ENCODE assay signal across 9 cellular contexts in genomic region chr15:85800460-85801123, GRCh38. TPM values are rescaled to one million over a fixed set of nuclear protein-coding genes. Genes with fewer than 3 reads are reported as not detected.
DNase-seq lines count a peak whose midpoint lies in the region; ATAC-seq, FAIRE-seq and TF ChIP-seq lines count a peak whose summit lies in the region.
"Had no signal": no experiment of that assay in that cellular context is flagged by ENCODE, and none has a peak within 500 bp of the region (broad histone marks: within the 10 kb centered on the region; RNA-seq: fewer than 3 reads in every experiment).

No MANE protein-coding gene starts in this region.

- H3K36me3 ChIP-seq in HepG2 (replicated peaks in 1 of 2; ENCODE audit: control insufficient read depth in 1 of 2, insufficient read depth in 2 of 2, low read length in 2 of 2) = no peaks in the 10 kb centered on the region

- intact Hi-C loops in HepG2 (cut with micrococcal nuclease; ENCODE audit: unreplicated experiment) = loop anchor here (1.0 kb wide), 1 partner anchor 70 kb away; no protein-coding TSS in a partner anchor

- ATAC-seq in HepG2 (peak; percentile 98), GM21786 (IDR thresholded peaks at IDR 0.05; ENCODE audit: unreplicated experiment) (no peak), GM18520 (IDR thresholded peaks at IDR 0.05; ENCODE audit: unreplicated experiment) (no peak)

- CTCF ChIA-PET in HepG2 (lab: Yijun Ruan, JAX; ENCODE audit: low intra/inter-chr PET ratio, low total read pairs) = interaction anchor here (1.3 kb wide), 1 partner anchor 40 kb away, joined by 4 read pairs; no protein-coding TSS in a partner anchor

- no peak overlapping the region for H3K27ac ChIP-seq in HepG2 (ENCODE audit: extremely low read length, insufficient read depth, low read length)

- H3K9me3 ChIP-seq in HepG2 (ENCODE audit: low read length) = no peaks in the 10 kb centered on the region

- no peak overlapping the region for H3K4me3 ChIP-seq in astrocyte of the cerebellum (ENCODE audit: low read depth, low read length)
- no peak overlapping the region for H3K4me3 ChIP-seq in HepG2 (replicated peaks in 1 of 3; ENCODE audit: insufficient read depth in 1 of 3, low read depth in 2 of 3, low read length in 3 of 3)

- H3K4me1 ChIP-seq in HepG2 (ENCODE audit: insufficient read depth, low read length) = peaks cover 15% of the 10 kb centered on the region

- TF ChIP-seq EP300 in HepG2 (IDR thresholded peaks at IDR 0.05; ENCODE audit: low read depth in 2 of 2, low read length in 2 of 2) (no peak), HepG2 (CRISPR knock-in tag; IDR thresholded peaks at IDR 0.05; ENCODE audit: borderline replicate concordance) (no peak)

- H4K20me1 ChIP-seq in HepG2 (ENCODE audit: insufficient read depth, low read length) = no peaks in the 10 kb centered on the region

- TF ChIP-seq POLR2A in HepG2 (IDR thresholded peaks at IDR 0.05; ENCODE audit: insufficient read depth in 1 of 2, low read depth in 2 of 2, low read length in 2 of 2) = no peak

- H3K79me2 ChIP-seq in HepG2 (ENCODE audit: insufficient read depth, low read length) = no peaks in the 10 kb centered on the region

- in situ Hi-C loops in astrocyte of the cerebellum (cut with HindIII; ENCODE audit: low sequenced_read_pairs) (no loop called here), HepG2 (cut with HindIII; ENCODE audit: extremely low pct_ligation_motif_present, low pct_unique_long_range_greater_than_20kb) (no loop called here)

- peak; percentile 60; the same call in 1 of the 2 replicates for TF ChIP-seq RAD21 in HepG2 (CRISPR knock-in tag; IDR thresholded peaks at IDR 0.05)

- no peak for TF ChIP-seq CTCF in astrocyte of the cerebellum (IDR thresholded peaks at IDR 0.05; ENCODE audit: low read depth, low read length, missing control alignments)
- peak; percentile 77 for TF ChIP-seq CTCF in HepG2 (CRISPR knock-in tag; IDR thresholded peaks at IDR 0.05)

- H2AFZ ChIP-seq in HepG2 (ENCODE audit: low read length) = no peak overlapping the region

- peak overlapping the region; percentile 52; the same call in 1 of the 2 replicates for H3K4me2 ChIP-seq in HepG2 (ENCODE audit: low read depth, low read length)

- DNase-seq in DMS53 (lab: John Stamatoyannopoulos, UW) (peak; percentile 95), NCI-H2081 treated with DMSO at 0.1 percent for 48 hours (lab: John Stamatoyannopoulos, UW) (peak; percentile 38), astrocyte of the cerebellum (ENCODE audit: low read depth) (peak; percentile 36), HepG2 (ENCODE audit: low spot score) (peak; percentile 78), cerebellar nuclear complex (lab: John Stamatoyannopoulos, UW) (no peak)
- DNase-seq in activated CD4-positive, alpha-beta T cell treated with anti-CD3 and anti-CD28 coated beads, Interleukin-2, amount 50 U/mL, for 1 hour = no peak
- DNase-seq: stimulated activated CD4-positive, alpha-beta T cell treated with anti-CD3 and anti-CD28 coated beads, Interleukin-4, amount 100 ng/mL, for 4 hours had no signal

- no TSS peak for BruUV-seq in HepG2 (replicated peaks; lab: Mats Ljungman, UMichigan)

- no peak overlapping the region for H3K9ac ChIP-seq in HepG2 (ENCODE audit: insufficient read depth, low read depth, low read length)

- WGBS in HepG2 (ENCODE audit: low lambda C conversion rate) = 33% methylated on average over 9 of the region's 9 CpGs

- peak; percentile 23 for FAIRE-seq in HepG2 (lab: Jason Lieb, UNC)

- POLR2A ChIA-PET in HepG2 (lab: Yijun Ruan, JAX) = interaction anchor here (1.0 kb wide), 2 partner anchors 15 to 40 kb away, joined by 3 read pairs; no protein-coding TSS in a partner anchor

- no peaks in the 10 kb centered on the region; a peak in 1 of 5 replicates for H3K27me3 ChIP-seq in HepG2 (ENCODE audit: control insufficient read depth in 1 of 2, insufficient read depth in 2 of 2, low read length in 2 of 2)

TF ChIP-seq in HepG2, 621 proteins besides CTCF, POLR2A, EP300 and RAD21 (continues in another document):
- TF ChIP-seq NR2F6 (IDR thresholded peaks at IDR 0.05) (no peak), NR2F6 (CRISPR knock-in tag; IDR thresholded peaks at IDR 0.05) (peak; percentile 72; the same call in 1 of the 2 replicates), ATF7-NPFF (CRISPR knock-in tag; IDR thresholded peaks at IDR 0.05; ENCODE audit: low read depth) (no peak), ZNF143 (CRISPR knock-in tag; IDR thresholded peaks at IDR 0.05) (no peak), PITX1 (CRISPR knock-in tag; IDR thresholded peaks at IDR 0.05) (peak; percentile 89), HNRNPLL (IDR thresholded peaks at IDR 0.05; ENCODE audit: low read depth, low read length, poor library complexity, severe bottlenecking) (no peak), AFF4 (CRISPR knock-in tag; IDR thresholded peaks at IDR 0.05) (no peak), HDAC1 (CRISPR knock-in tag; IDR thresholded peaks at IDR 0.05) (0 out of 2 replicates have a peak, but pooled peaks have one; percentile 19)
- TF ChIP-seq, protein P1, sequence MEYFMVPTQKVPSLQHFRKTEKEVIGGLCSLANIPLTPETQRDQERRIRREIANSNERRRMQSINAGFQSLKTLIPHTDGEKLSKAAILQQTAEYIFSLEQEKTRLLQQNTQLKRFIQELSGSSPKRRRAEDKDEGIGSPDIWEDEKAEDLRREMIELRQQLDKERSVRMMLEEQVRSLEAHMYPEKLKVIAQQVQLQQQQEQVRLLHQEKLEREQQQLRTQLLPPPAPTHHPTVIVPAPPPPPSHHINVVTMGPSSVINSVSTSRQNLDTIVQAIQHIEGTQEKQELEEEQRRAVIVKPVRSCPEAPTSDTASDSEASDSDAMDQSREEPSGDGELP (IDR thresholded peaks at IDR 0.05; ENCODE audit: borderline replicate concordance, low read depth) = peak; percentile 46; the same call in 1 of the 2 replicates
- TF ChIP-seq, protein P2, sequence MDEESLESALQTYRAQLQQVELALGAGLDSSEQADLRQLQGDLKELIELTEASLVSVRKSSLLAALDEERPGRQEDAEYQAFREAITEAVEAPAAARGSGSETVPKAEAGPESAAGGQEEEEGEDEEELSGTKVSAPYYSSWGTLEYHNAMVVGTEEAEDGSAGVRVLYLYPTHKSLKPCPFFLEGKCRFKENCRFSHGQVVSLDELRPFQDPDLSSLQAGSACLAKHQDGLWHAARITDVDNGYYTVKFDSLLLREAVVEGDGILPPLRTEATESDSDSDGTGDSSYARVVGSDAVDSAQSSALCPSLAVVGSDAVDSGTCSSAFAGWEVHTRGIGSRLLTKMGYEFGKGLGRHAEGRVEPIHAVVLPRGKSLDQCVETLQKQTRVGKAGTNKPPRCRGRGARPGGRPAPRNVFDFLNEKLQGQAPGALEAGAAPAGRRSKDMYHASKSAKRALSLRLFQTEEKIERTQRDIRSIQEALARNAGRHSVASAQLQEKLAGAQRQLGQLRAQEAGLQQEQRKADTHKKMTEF (CRISPR knock-in tag; IDR thresholded peaks at IDR 0.05) = 0 out of 2 replicates have a peak, but pooled peaks have one; percentile 30

RNA-seq across cellular contexts. Expression of gene KLHL25, which starts 5.9 kb away (rescaled TPM):
- 7.4 and 8.2 TPM in 2 replicates for total RNA-seq in HepG2 (2016; rRNA removed; fragmentation: Illumina TruSeq; extraction: Trizol)
- total RNA-seq in HepG2 (2016; cell fraction: cytosol; rRNA removed; fragmentation: Illumina TruSeq; extraction: Trizol; ENCODE audit: low read depth) = 2.2 TPM in 2 replicates
- total RNA-seq in HepG2 (2016; cell fraction: insoluble cytoplasmic fraction; rRNA removed; fragmentation: Illumina TruSeq; extraction: Trizol) = 6.6 and 8.0 TPM in 2 replicates
- total RNA-seq in HepG2 (2016; cell fraction: membrane; rRNA removed; fragmentation: Illumina TruSeq; extraction: Trizol) = 4.1 and 4.3 TPM in 2 replicates
- 6.8 and 7.2 TPM in 2 replicates for total RNA-seq in HepG2 (2016; cell fraction: nucleus; rRNA removed; fragmentation: Illumina TruSeq; extraction: Trizol)
- polyA plus RNA-seq in HepG2 (2011; rRNA removed) = 3.7 and 5.2 TPM in 2 replicates
- 3.2 and 4.8 TPM in 2 replicates for polyA plus RNA-seq in HepG2 (2011; cell fraction: cytosol; rRNA removed)
- polyA plus RNA-seq in HepG2 (2011; cell fraction: nucleus; rRNA removed) = 9.9 and 10.8 TPM in 2 replicates
- 2.3 and 3.1 TPM in 2 replicates for polyA plus RNA-seq in HepG2 (2012)
- 1.0 and 1.1 TPM in 2 replicates for polyA plus RNA-seq in HepG2 (2016; cell fraction: cytosol; fragmentation: Illumina TruSeq; extraction: Trizol; ENCODE audit: low read depth)
- polyA plus RNA-seq in HepG2 (2016; cell fraction: insoluble cytoplasmic fraction; fragmentation: Illumina TruSeq; extraction: Trizol; ENCODE audit: low read depth) = 5.4 and 5.9 TPM in 2 replicates
- polyA plus RNA-seq in HepG2 (2016; cell fraction: membrane; fragmentation: Illumina TruSeq; extraction: Trizol; ENCODE audit: low read depth) = 1.7 and 2.0 TPM in 2 replicates
- 8.0 TPM in 2 replicates for polyA plus RNA-seq in HepG2 (2016; cell fraction: nucleus; fragmentation: Illumina TruSeq; extraction: Trizol; ENCODE audit: insufficient read depth, low read depth)
- polyA minus RNA-seq in HepG2 (2011; rRNA and poly(A)+ RNA removed; ENCODE audit: low replicate concordance) = 9.9 and 14.9 TPM in 2 replicates
- 3.3 and 4.0 TPM in 2 replicates for polyA minus RNA-seq in HepG2 (2011; cell fraction: cytosol; rRNA and poly(A)+ RNA removed)
- 6.2 and 6.7 TPM in 2 replicates for polyA minus RNA-seq in HepG2 (2011; cell fraction: nucleus; rRNA and poly(A)+ RNA removed)

Comparison
In these comparisons a context has a peak if more than half of its experiments do, and no peak if none do; other contexts are left out.
1. DNase-seq: peak in DMS53 (single experiment), NCI-H2081 treated with DMSO at 0.1 percent for 48 hours (single experiment), astrocyte of the cerebellum (single experiment) and HepG2 (single experiment); none in activated CD4-positive, alpha-beta T cell treated with anti-CD3 and anti-CD28 coated beads, Interleukin-2, amount 50 U/mL, for 1 hour (single experiment) and cerebellar nuclear complex (0 of 2).